Comparison of ENCODE assay signal across 17 cellular contexts in genomic region chr16:28297308-28297707, GRCh38. TPM values are rescaled to one million over a fixed set of nuclear protein-coding genes. Genes with fewer than 3 reads are reported as not detected.
DNase-seq lines count a peak whose midpoint lies in the region; ATAC-seq and TF ChIP-seq lines count a peak whose summit lies in the region.
"Had no signal": no experiment of that assay in that cellular context is flagged by ENCODE, and none has a peak within 500 bp of the region (broad histone marks: within the 10 kb centered on the region; RNA-seq: fewer than 3 reads in every experiment).

No MANE protein-coding gene starts in this region.

- CTCF ChIA-PET in T-cell (lab: Charles Lee) = interaction anchor here (0.5 to 0.6 kb wide), 2 partner anchors 19 to 22 kb away, joined by 3 to 4 read pairs; no protein-coding TSS in a partner anchor

- POLR2A ChIA-PET in T-cell (lab: Charles Lee) = interaction anchor here in 1 of 2 donors (0.5 kb wide), 1 partner anchor 17 kb away, joined by 3 read pairs; no protein-coding TSS in a partner anchor

- ATAC-seq in activated naive CD8-positive, alpha-beta T cell treated with anti-CD3 and anti-CD28 coated beads, Interleukin-2, amount 50 U/mL, for 24 hours = no peak
- ATAC-seq in T-cell (replicated peaks in 1 of 4) (no peak), GM21390 (IDR thresholded peaks at IDR 0.05; ENCODE audit: unreplicated experiment) (no peak)
- ATAC-seq: esophagus mucosa had no signal

- no peak for DNase-seq in activated naive CD8-positive, alpha-beta T cell treated with anti-CD3 and anti-CD28 coated beads, Interleukin-2, amount 50 U/mL, for 24 hours
- DNase-seq in T-cell (no peak), thyroid gland (no peak), erythroblast (lab: John Stamatoyannopoulos, UW) (no peak)
- DNase-seq in effector memory CD4-positive, alpha-beta T cell = no peak
- DNase-seq: activated B cell treated with CpG ODN at 0.5 μM for 24 hours; activated naive CD4-positive, alpha-beta T cell treated with Interleukin-2 at 50 U/mL for 16 hours; Caco-2; foreskin melanocyte; islet precursor cell; T1000 had no signal

- peaks cover 50% of the 10 kb centered on the region for H3K4me1 ChIP-seq in effector memory CD4-positive, alpha-beta T cell (ENCODE audit: control insufficient read depth, insufficient read depth, low read length, poor library complexity, severe bottlenecking)
- H3K4me1 ChIP-seq in thyroid gland = peaks cover 18 to 21% of the 10 kb centered on the region in 2 donors
- H3K4me1 ChIP-seq: Caco-2, HAP-1 had no signal

- no peaks in the 10 kb centered on the region for H3K27me3 Mint-ChIP-seq in activated naive CD8-positive, alpha-beta T cell
- H3K27me3 Mint-ChIP-seq in activated naive CD8-positive, alpha-beta T cell treated with anti-CD3 and anti-CD28 coated beads, Interleukin-2, amount 50 U/mL, for 24 hours = no peaks in the 10 kb centered on the region
- H3K27me3 Mint-ChIP-seq in T-cell = no peaks in the 10 kb centered on the region
- H3K27me3 Mint-ChIP-seq: progenitor cell of endocrine pancreas had no signal

- intact Hi-C loops in thyroid gland (cut with DNase I) = no loop called here

- H3K27ac ChIP-seq in effector memory CD4-positive, alpha-beta T cell (ENCODE audit: insufficient read depth, low read length, poor library complexity, severe bottlenecking) = peak overlapping the region; percentile 26
- H3K27ac ChIP-seq in thyroid gland = peak overlapping the region in 2 of 3 donors; percentile 17
- H3K27ac ChIP-seq: vagina had no signal

- H3K9me3 ChIP-seq in effector memory CD4-positive, alpha-beta T cell (ENCODE audit: control insufficient read depth, low read length) = no peaks in the 10 kb centered on the region
- no peaks in the 10 kb centered on the region for H3K9me3 ChIP-seq in thyroid gland
- H3K9me3 ChIP-seq: Caco-2, HAP-1, vagina had no signal

- no peaks in the 10 kb centered on the region for H3K36me3 ChIP-seq in effector memory CD4-positive, alpha-beta T cell (ENCODE audit: control insufficient read depth, insufficient read depth, low read length)
- H3K36me3 ChIP-seq in thyroid gland = no peaks in the 10 kb centered on the region
- H3K36me3 ChIP-seq: HAP-1, vagina had no signal

- 33 to 53% methylated on average over 2 of the region's 2 CpGs for WGBS in thyroid gland, 2 donors

- H3K4me3 ChIP-seq in effector memory CD4-positive, alpha-beta T cell (ENCODE audit: insufficient read depth, low read depth, low read length, poor library complexity, severe bottlenecking) = peak overlapping the region; percentile 4
- no peak overlapping the region for H3K4me3 ChIP-seq in thyroid gland (replicated peaks in 1 of 3)
- H3K4me3 ChIP-seq: HAP-1, vagina had no signal

- H3K4me3 Mint-ChIP-seq in activated naive CD8-positive, alpha-beta T cell = no peak overlapping the region
- H3K4me3 Mint-ChIP-seq in activated naive CD8-positive, alpha-beta T cell treated with anti-CD3 and anti-CD28 coated beads, Interleukin-2, amount 50 U/mL, for 24 hours = no peak overlapping the region
- H3K4me3 Mint-ChIP-seq in T-cell = peak overlapping the region; percentile 31 to 63 (median 44)

- TF ChIP-seq POLR2A in thyroid gland (IDR thresholded peaks at IDR 0.05) (no peak), erythroblast (IDR thresholded peaks at IDR 0.05; ENCODE audit: low read length) (no peak)

- TF ChIP-seq CTCF in thyroid gland (IDR thresholded peaks at IDR 0.05) = no peak

- H3K4me1 Mint-ChIP-seq in activated naive CD8-positive, alpha-beta T cell (ENCODE audit: low read depth) = peaks cover 70% of the 10 kb centered on the region
- H3K4me1 Mint-ChIP-seq in activated naive CD8-positive, alpha-beta T cell treated with anti-CD3 and anti-CD28 coated beads, Interleukin-2, amount 50 U/mL, for 24 hours = peaks cover 49% of the 10 kb centered on the region
- H3K4me1 Mint-ChIP-seq in T-cell = peaks cover 63 to 79% (median 73%) of the 10 kb centered on the region in 3 donors

- H3K9me3 Mint-ChIP-seq in activated naive CD8-positive, alpha-beta T cell (ENCODE audit: low read depth) = no peaks in the 10 kb centered on the region
- H3K9me3 Mint-ChIP-seq in activated naive CD8-positive, alpha-beta T cell treated with anti-CD3 and anti-CD28 coated beads, Interleukin-2, amount 50 U/mL, for 24 hours = no peaks in the 10 kb centered on the region
- H3K9me3 Mint-ChIP-seq in T-cell = no peaks in the 10 kb centered on the region
- H3K9me3 Mint-ChIP-seq: activated B cell treated with CpG ODN at 0.5 μM for 24 hours had no signal

- H3K36me3 Mint-ChIP-seq in activated naive CD8-positive, alpha-beta T cell = no peaks in the 10 kb centered on the region
- H3K36me3 Mint-ChIP-seq in activated naive CD8-positive, alpha-beta T cell treated with anti-CD3 and anti-CD28 coated beads, Interleukin-2, amount 50 U/mL, for 24 hours (ENCODE audit: low read depth) = no peaks in the 10 kb centered on the region
- no peaks in the 10 kb centered on the region for H3K36me3 Mint-ChIP-seq in T-cell

- peak overlapping the region; percentile 55 for H3K27ac Mint-ChIP-seq in activated naive CD8-positive, alpha-beta T cell
- H3K27ac Mint-ChIP-seq in activated naive CD8-positive, alpha-beta T cell treated with anti-CD3 and anti-CD28 coated beads, Interleukin-2, amount 50 U/mL, for 24 hours = no peak overlapping the region
- peak overlapping the region; percentile 92 to 94 for H3K27ac Mint-ChIP-seq in T-cell
- H3K27ac Mint-ChIP-seq: activated B cell treated with CpG ODN at 0.5 μM for 24 hours, progenitor cell of endocrine pancreas had no signal

- H3K27me3 ChIP-seq in effector memory CD4-positive, alpha-beta T cell (replicated peaks; ENCODE audit: control insufficient read depth, insufficient read depth, low read length, poor library complexity, severe bottlenecking) = no peaks in the 10 kb centered on the region
- H3K27me3 ChIP-seq in thyroid gland = no peaks in the 10 kb centered on the region
- H3K27me3 ChIP-seq: vagina had no signal

RNA-seq across cellular contexts. Expression of gene SBK1, which starts 5.0 kb away (rescaled TPM):
- 10 to 100 TPM; 21.8 to 26.3 (median 23.4) TPM for total RNA-seq in T-cell
- 1 to 10 TPM; 2.8 to 6.8 (median 4.8) TPM for total RNA-seq in thyroid gland

Comparison
In these comparisons a context has a peak if more than half of its experiments do, and no peak if none do; other contexts are left out.
1. H3K4me3 Mint-ChIP-seq: peak in T-cell (3 of 3); none in activated naive CD8-positive, alpha-beta T cell (single experiment) and activated naive CD8-positive, alpha-beta T cell treated with anti-CD3 and anti-CD28 coated beads, Interleukin-2, amount 50 U/mL, for 24 hours (single experiment).